In genomic region chr6:26624557-26624956, GRCh38 we compare ENCODE assay signal across 29 cellular contexts.
"Had no signal": no experiment of that assay in that cellular context is flagged by ENCODE, and none has a peak within 500 bp of the region (broad histone marks: within the 10 kb centered on the region; RNA-seq: fewer than 3 reads in every experiment).

No MANE protein-coding gene starts in this region.

- H3K4me3 Mint-ChIP-seq: naive thymus-derived CD8-positive, alpha-beta T cell; natural killer cell treated with Interleukin-12 subunit alpha and Interleukin-12 subunit beta and Interleukin-15 and Interleukin-18, amount 100 ng/mL, for 72 hours; nephron progenitor cell; neural crest cell; stimulated activated effector memory CD8-positive, alpha-beta T cell treated with anti-CD3 and anti-CD28 coated beads, Interleukin-12 subunit alpha, Interleukin-12 subunit beta, amount 100 ng/mL, for 72 hours; stimulated activated naive CD8-positive, alpha-beta T cell treated with anti-CD3 and anti-CD28 coated beads, Interleukin-15, amount 100 ng/mL, for 72 hours; type B pancreatic cell had no signal

- H3K4me1 Mint-ChIP-seq: naive thymus-derived CD8-positive, alpha-beta T cell; nephron progenitor cell; neural crest cell; stimulated activated effector memory CD8-positive, alpha-beta T cell treated with anti-CD3 and anti-CD28 coated beads, Interleukin-12 subunit alpha, Interleukin-12 subunit beta, amount 100 ng/mL, for 72 hours; stimulated activated naive CD8-positive, alpha-beta T cell treated with anti-CD3 and anti-CD28 coated beads, Interleukin-15, amount 100 ng/mL, for 72 hours had no signal

- H3K27ac ChIP-seq: neutrophil, pancreas, psoas muscle, right lobe of liver, sigmoid colon, suprapubic skin, testis, tibial artery, transverse colon, upper lobe of right lung, uterus had no signal

- FAIRE-seq: pancreas, small intestine had no signal

- ATAC-seq: naive thymus-derived CD8-positive, alpha-beta T cell; natural killer cell treated with Interleukin-12 subunit alpha and Interleukin-12 subunit beta and Interleukin-15 and Interleukin-18, amount 100 ng/mL, for 72 hours; pancreas; psoas muscle; right cardiac atrium; right lobe of liver; stimulated activated effector memory CD8-positive, alpha-beta T cell treated with anti-CD3 and anti-CD28 coated beads, Interleukin-12 subunit alpha, Interleukin-12 subunit beta, amount 100 ng/mL, for 72 hours; stimulated activated naive CD8-positive, alpha-beta T cell treated with anti-CD3 and anti-CD28 coated beads, Interleukin-15, amount 100 ng/mL, for 72 hours; stimulated activated naive CD8-positive, alpha-beta T cell treated with anti-CD3 and anti-CD28 coated beads, Interleukin-15, Interleukin-2, amounts not matched to agents 100 U/mL and 50 U/mL, for 24 hours; upper lobe of right lung had no signal

- H3K9me3 ChIP-seq: neutrophil, pancreas, suprapubic skin, testis, transverse colon, upper lobe of right lung had no signal

- H3K4me3 ChIP-seq: pancreas, psoas muscle, right lobe of liver, sigmoid colon, suprapubic skin, testis, tibial artery, transverse colon, upper lobe of right lung, uterus had no signal

- H3K36me3 ChIP-seq: neutrophil, pancreas, right lobe of liver, sigmoid colon, suprapubic skin, tibial artery, transverse colon, upper lobe of right lung, uterus had no signal

- DNase-seq: naive thymus-derived CD8-positive, alpha-beta T cell; nephron progenitor cell; nucleus accumbens; pancreas; psoas muscle; right cardiac atrium; right lobe of liver; sigmoid colon; small intestine; stimulated activated CD4-positive, alpha-beta T cell treated with anti-CD3 and anti-CD28 coated beads, Interleukin-15, amount 100 ng/mL, for 24 hours; stimulated activated CD4-positive, alpha-beta T cell treated with anti-CD3 and anti-CD28 coated beads, Interleukin-2, amount 100 ng/mL, for 24 hours; stimulated activated CD4-positive, alpha-beta T cell treated with anti-CD3 and anti-CD28 coated beads, Interleukin-2, amount 100 ng/mL, for 48 hours; stimulated activated CD4-positive, alpha-beta T cell treated with anti-CD3 and anti-CD28 coated beads, Interleukin-4, amount 100 ng/mL, for 24 hours; stimulated activated naive CD4-positive, alpha-beta T cell; stimulated activated naive CD8-positive, alpha-beta T cell treated with anti-CD3 and anti-CD28 coated beads, Interleukin-15, amount 100 ng/mL, for 72 hours; stimulated activated naive CD8-positive, alpha-beta T cell treated with anti-CD3 and anti-CD28 coated beads, Interleukin-15, Interleukin-2, amounts not matched to agents 100 U/mL and 50 U/mL, for 24 hours; substantia nigra; testis; tibial artery; transverse colon; upper lobe of right lung; uterus had no signal

- H3K4me1 ChIP-seq: pancreas, psoas muscle, right lobe of liver, sigmoid colon, suprapubic skin, testis, tibial artery, transverse colon, upper lobe of right lung, uterus had no signal

- H3K27ac Mint-ChIP-seq: naive thymus-derived CD8-positive, alpha-beta T cell; natural killer cell treated with Interleukin-12 subunit alpha and Interleukin-12 subunit beta and Interleukin-15 and Interleukin-18, amount 100 ng/mL, for 72 hours; nephron progenitor cell; progenitor cell of endocrine pancreas; stimulated activated effector memory CD8-positive, alpha-beta T cell treated with anti-CD3 and anti-CD28 coated beads, Interleukin-12 subunit alpha, Interleukin-12 subunit beta, amount 100 ng/mL, for 72 hours; stimulated activated naive CD8-positive, alpha-beta T cell treated with anti-CD3 and anti-CD28 coated beads, Interleukin-15, amount 100 ng/mL, for 72 hours; type B pancreatic cell had no signal

- H3K27me3 ChIP-seq: pancreas, right lobe of liver, suprapubic skin, testis, tibial artery, upper lobe of right lung, uterus had no signal

- H3K36me3 Mint-ChIP-seq: stimulated activated effector memory CD8-positive, alpha-beta T cell treated with anti-CD3 and anti-CD28 coated beads, Interleukin-12 subunit alpha, Interleukin-12 subunit beta, amount 100 ng/mL, for 72 hours; type B pancreatic cell had no signal
